Comparison of ENCODE assay signal across 17 cellular contexts in genomic region chr22:29964777-29965176, GRCh38.
DNase-seq lines count a peak whose midpoint lies in the region; ATAC-seq and TF ChIP-seq lines count a peak whose summit lies in the region.
"Had no signal": no experiment of that assay in that cellular context is flagged by ENCODE, and none has a peak within 500 bp of the region (broad histone marks: within the 10 kb centered on the region; RNA-seq: fewer than 3 reads in every experiment).

No MANE protein-coding gene starts in this region.

- H3K4me3 Mint-ChIP-seq in activated naive CD4-positive, alpha-beta T cell treated with anti-CD3 and anti-CD28 coated beads, Interleukin-2, amount 50 U/mL, for 24 hours = no peak overlapping the region
- peak overlapping the region in 1 of 8 donors; percentile 4 for H3K4me3 Mint-ChIP-seq in naive B cell

- no peaks in the 10 kb centered on the region for H3K27me3 Mint-ChIP-seq in activated naive CD4-positive, alpha-beta T cell treated with anti-CD3 and anti-CD28 coated beads, Interleukin-2, amount 50 U/mL, for 24 hours
- no peaks in the 10 kb centered on the region for H3K27me3 Mint-ChIP-seq in naive B cell

- intact Hi-C loops in upper lobe of right lung (cut with DNase I) = no loop called here

- H3K4me1 Mint-ChIP-seq in activated naive CD4-positive, alpha-beta T cell treated with anti-CD3 and anti-CD28 coated beads, Interleukin-2, amount 50 U/mL, for 24 hours = peaks cover 42% of the 10 kb centered on the region
- peaks cover 18 to 31% (median 28%) of the 10 kb centered on the region in 3 donors for H3K4me1 Mint-ChIP-seq in naive B cell

- H3K4me3 ChIP-seq in upper lobe of right lung = no peak overlapping the region

- no peak for TF ChIP-seq CTCF in upper lobe of right lung (IDR thresholded peaks at IDR 0.05)

- H3K9me3 ChIP-seq in upper lobe of right lung = no peaks in the 10 kb centered on the region
- H3K9me3 ChIP-seq: BE2C had no signal

- ATAC-seq in naive B cell (ENCODE audit: low read depth in 2 of 2) = no peak
- peak; percentile 62 for ATAC-seq in upper lobe of right lung

- H3K27me3 ChIP-seq in upper lobe of right lung = no peaks in the 10 kb centered on the region
- H3K27me3 ChIP-seq: BE2C had no signal

- DNase-seq in activated naive CD4-positive, alpha-beta T cell treated with Interleukin-2 at 50 U/mL for 16 hours = no peak
- DNase-seq in NOMO-1 treated with dmso at 0.1 percent for 144 hours (lab: John Stamatoyannopoulos, UW; ENCODE audit: unreplicated experiment) (peak; percentile 12), naive B cell (no peak), upper lobe of right lung (no peak), NCI-H2107 (lab: John Stamatoyannopoulos, UW) (no peak), NCI-H1105 (lab: John Stamatoyannopoulos, UW) (no peak), superior temporal gyrus (ENCODE audit: extremely low spot score) (no peak)
- DNase-seq: BE2C; NCI-H1092 treated with DMSO at 0.1 percent for 48 hours; NCI-H1694; NCI-H2081 treated with DMSO at 0.1 percent for 48 hours; NCI-H748 treated with DMSO at 0.1 percent for 48 hours; NK-92 treated with Interleukin-12 subunit alpha and Interleukin-12 subunit beta, amount 100 ng/mL, for 24 hours; RPMI8226; SHP77 treated with DMSO at 0.1 percent for 48 hours had no signal

- H3K27ac Mint-ChIP-seq in activated naive CD4-positive, alpha-beta T cell treated with anti-CD3 and anti-CD28 coated beads, Interleukin-2, amount 50 U/mL, for 24 hours = peak overlapping the region; percentile 36
- peak overlapping the region in 4 of 6 donors; percentile 2 to 31 (median 16) for H3K27ac Mint-ChIP-seq in naive B cell

- peaks cover 10% of the 10 kb centered on the region for H3K36me3 Mint-ChIP-seq in activated naive CD4-positive, alpha-beta T cell treated with anti-CD3 and anti-CD28 coated beads, Interleukin-2, amount 50 U/mL, for 24 hours
- no peaks in the 10 kb centered on the region for H3K36me3 Mint-ChIP-seq in naive B cell

- H3K4me1 ChIP-seq in upper lobe of right lung = no peaks in the 10 kb centered on the region
- H3K4me1 ChIP-seq: BE2C had no signal

- H3K36me3 ChIP-seq in upper lobe of right lung = no peaks in the 10 kb centered on the region
- H3K36me3 ChIP-seq: BE2C had no signal

- H3K9me3 Mint-ChIP-seq in activated naive CD4-positive, alpha-beta T cell treated with anti-CD3 and anti-CD28 coated beads, Interleukin-2, amount 50 U/mL, for 24 hours = no peaks in the 10 kb centered on the region
- H3K9me3 Mint-ChIP-seq in naive B cell = no peaks in the 10 kb centered on the region

- H3K27ac ChIP-seq in upper lobe of right lung = no peak overlapping the region
- H3K27ac ChIP-seq: KMS-11 had no signal
